ENCODE assay signal across 8 cellular contexts in genomic region chr21:19878133-19878532, GRCh38.
"Had no signal": no experiment of that assay in that cellular context is flagged by ENCODE, and none has a peak within 500 bp of the region (broad histone marks: within the 10 kb centered on the region; RNA-seq: fewer than 3 reads in every experiment).

No MANE protein-coding gene starts in this region.

- FAIRE-seq: G401.6, GM12878, GM12891, GM12892, GM18507, GM19239 had no signal

- DNase-seq: GDM1, GF-D8 had no signal

- H3K4me3 ChIP-seq: GM12878 had no signal

- ATAC-seq: GM12878 had no signal
